16 cellular contexts compared by ENCODE assay signal in the genomic region with DNA sequence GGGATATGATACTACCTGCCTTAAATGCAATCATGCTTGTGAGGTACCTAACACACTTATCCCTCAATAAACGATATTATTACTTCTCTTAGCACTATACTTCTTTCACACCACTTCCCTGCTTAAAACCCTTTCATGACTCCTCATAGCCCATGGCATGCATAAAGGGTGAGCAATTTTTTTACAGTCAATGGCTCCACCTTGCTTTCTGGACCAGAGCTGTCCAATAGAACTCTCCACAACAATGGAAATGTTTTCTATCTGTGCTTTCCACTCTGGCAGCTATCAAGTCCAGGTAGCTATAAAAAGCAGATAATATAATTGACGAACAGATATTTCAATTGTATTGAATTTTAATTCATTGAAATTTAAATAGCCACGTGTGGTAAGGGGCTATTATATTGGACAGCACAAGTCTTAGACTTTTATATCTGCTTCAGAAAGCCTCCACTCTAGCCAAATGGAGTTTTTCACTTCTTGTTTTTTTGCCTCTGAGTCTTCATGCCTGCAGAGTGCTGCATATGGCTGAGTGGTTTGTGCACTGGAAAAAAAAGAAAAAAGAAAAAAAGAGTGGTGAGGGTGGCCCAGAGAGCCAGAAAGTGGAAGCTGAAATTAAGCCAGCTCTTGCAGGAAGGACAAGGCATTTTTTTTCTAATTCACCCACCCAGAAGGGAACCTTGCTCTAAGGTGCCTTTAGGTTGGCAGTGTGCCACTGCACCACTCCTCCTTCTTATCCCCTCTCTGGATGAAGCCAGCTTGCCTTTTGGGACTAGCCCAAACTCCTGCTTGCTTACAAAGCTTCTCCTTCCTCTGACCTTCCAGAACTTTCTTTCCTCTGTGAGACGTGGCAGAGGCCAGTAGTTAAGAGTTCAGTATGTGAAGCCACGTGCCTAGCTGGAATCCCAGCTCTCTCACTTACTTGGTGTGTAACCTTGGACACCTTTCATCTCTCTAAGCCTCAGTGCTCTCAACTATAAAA.
DNase-seq lines count a peak whose midpoint lies in the region; ATAC-seq and TF ChIP-seq lines count a peak whose summit lies in the region.
"Had no signal": no experiment of that assay in that cellular context is flagged by ENCODE, and none has a peak within 500 bp of the region (broad histone marks: within the 10 kb centered on the region; RNA-seq: fewer than 3 reads in every experiment).

No MANE protein-coding gene starts in this region.

- H3K36me3 ChIP-seq in ACC112 (ENCODE audit: insufficient read depth, low read length) = no peaks in the 10 kb centered on the region

- no peaks in the 10 kb centered on the region for H3K27me3 ChIP-seq in ACC112 (ENCODE audit: insufficient read depth, low read length)

- DNase-seq in ELR (ENCODE audit: low read depth) (peak; percentile 67), NCI-H69 (lab: John Stamatoyannopoulos, UW) (peak; percentile 36), fibroblast of mammary gland (ENCODE audit: low read depth) (peak; percentile 58), dermis blood vessel endothelial cell (no peak)
- DNase-seq in activated naive CD8-positive, alpha-beta T cell treated with anti-CD3 and anti-CD28 coated beads, Interleukin-2, amount 50 U/mL, for 24 hours = no peak
- no peak for DNase-seq in activated CD8-positive, alpha-beta T cell treated with anti-CD3 and anti-CD28 coated beads, Interleukin-2, amount 10 ng/mL, durations not matched to agents 7 days and 5 days
- DNase-seq in natural killer cell treated with Interleukin-12 subunit alpha and Interleukin-12 subunit beta and Interleukin-15 and Interleukin-18, amount 100 ng/mL, for 72 hours (ENCODE audit: low spot score) = no peak
- DNase-seq: activated T-cell treated with anti-CD3 and anti-CD28 coated beads, Interleukin-2, amount 50 U/mL, for 1 hour; hypothalamus; left cardiac atrium; NCI-H1105; NCI-H446 treated with DMSO at 0.1 percent for 48 hours had no signal

- no peaks in the 10 kb centered on the region for H3K36me3 Mint-ChIP-seq in activated naive CD8-positive, alpha-beta T cell treated with anti-CD3 and anti-CD28 coated beads, Interleukin-2, amount 50 U/mL, for 24 hours (ENCODE audit: low read depth)
- H3K36me3 Mint-ChIP-seq in activated CD8-positive, alpha-beta T cell treated with anti-CD3 and anti-CD28 coated beads, Interleukin-2, amount 10 ng/mL, durations not matched to agents 7 days and 5 days (ENCODE audit: low read depth) = no peaks in the 10 kb centered on the region
- H3K36me3 Mint-ChIP-seq in natural killer cell treated with Interleukin-12 subunit alpha and Interleukin-12 subunit beta and Interleukin-15 and Interleukin-18, amount 100 ng/mL, for 72 hours = no peaks in the 10 kb centered on the region

- peaks cover 47% of the 10 kb centered on the region for H3K4me1 ChIP-seq in ACC112 (ENCODE audit: control insufficient read depth, insufficient read depth, low read length, unreplicated experiment)

- H3K4me3 ChIP-seq in ACC112 (ENCODE audit: low read depth, low read length) (no peak overlapping the region), fibroblast of mammary gland (ENCODE audit: control insufficient read depth, low read depth, low read length) (no peak overlapping the region)

- POLR2A ChIA-PET in activated CD8-positive, alpha-beta T cell treated with anti-CD3 and anti-CD28 coated beads, Interleukin-2, amount 10 ng/mL, durations not matched to agents 7 days and 5 days (lab: Charles Lee) = no interaction called here

- H3K79me2 ChIP-seq in ACC112 (ENCODE audit: control insufficient read depth, insufficient read depth, low read length, unreplicated experiment) = no peaks in the 10 kb centered on the region

- H3K9me3 Mint-ChIP-seq in activated naive CD8-positive, alpha-beta T cell treated with anti-CD3 and anti-CD28 coated beads, Interleukin-2, amount 50 U/mL, for 24 hours = peaks cover 7% of the 10 kb centered on the region
- no peaks in the 10 kb centered on the region for H3K9me3 Mint-ChIP-seq in activated CD8-positive, alpha-beta T cell treated with anti-CD3 and anti-CD28 coated beads, Interleukin-2, amount 10 ng/mL, durations not matched to agents 7 days and 5 days (ENCODE audit: insufficient read depth)
- H3K9me3 Mint-ChIP-seq in natural killer cell treated with Interleukin-12 subunit alpha and Interleukin-12 subunit beta and Interleukin-15 and Interleukin-18, amount 100 ng/mL, for 72 hours = peaks cover 14% of the 10 kb centered on the region

- peak overlapping the region; percentile 97 for H3K27ac ChIP-seq in ACC112 (ENCODE audit: low read depth, low read length)

- H3K4me3 Mint-ChIP-seq in activated naive CD8-positive, alpha-beta T cell treated with anti-CD3 and anti-CD28 coated beads, Interleukin-2, amount 50 U/mL, for 24 hours = no peak overlapping the region
- no peak overlapping the region for H3K4me3 Mint-ChIP-seq in activated CD8-positive, alpha-beta T cell treated with anti-CD3 and anti-CD28 coated beads, Interleukin-2, amount 10 ng/mL, durations not matched to agents 7 days and 5 days
- H3K4me3 Mint-ChIP-seq in natural killer cell treated with Interleukin-12 subunit alpha and Interleukin-12 subunit beta and Interleukin-15 and Interleukin-18, amount 100 ng/mL, for 72 hours = no peak overlapping the region
- H3K4me3 Mint-ChIP-seq: B cell; central memory CD8-positive, alpha-beta T cell had no signal

- TF ChIP-seq CTCF in fibroblast of mammary gland (conservative IDR thresholded peaks at IDR 0.05; ENCODE audit: control insufficient read depth, insufficient read depth, low read depth, low read length) = peak; percentile 3

- ATAC-seq in activated naive CD8-positive, alpha-beta T cell treated with anti-CD3 and anti-CD28 coated beads, Interleukin-2, amount 50 U/mL, for 24 hours = no peak
- ATAC-seq in activated CD8-positive, alpha-beta T cell treated with anti-CD3 and anti-CD28 coated beads, Interleukin-2, amount 10 ng/mL, durations not matched to agents 7 days and 5 days = no peak
- ATAC-seq in natural killer cell treated with Interleukin-12 subunit alpha and Interleukin-12 subunit beta and Interleukin-15 and Interleukin-18, amount 100 ng/mL, for 72 hours = no peak
- ATAC-seq: left cardiac atrium had no signal

- no peak overlapping the region for H3K27ac Mint-ChIP-seq in activated naive CD8-positive, alpha-beta T cell treated with anti-CD3 and anti-CD28 coated beads, Interleukin-2, amount 50 U/mL, for 24 hours
- no peak overlapping the region for H3K27ac Mint-ChIP-seq in activated CD8-positive, alpha-beta T cell treated with anti-CD3 and anti-CD28 coated beads, Interleukin-2, amount 10 ng/mL, durations not matched to agents 7 days and 5 days
- no peak overlapping the region for H3K27ac Mint-ChIP-seq in natural killer cell treated with Interleukin-12 subunit alpha and Interleukin-12 subunit beta and Interleukin-15 and Interleukin-18, amount 100 ng/mL, for 72 hours
- H3K27ac Mint-ChIP-seq: B cell, progenitor cell of endocrine pancreas had no signal

- no peaks in the 10 kb centered on the region for H3K4me1 Mint-ChIP-seq in activated naive CD8-positive, alpha-beta T cell treated with anti-CD3 and anti-CD28 coated beads, Interleukin-2, amount 50 U/mL, for 24 hours
- no peaks in the 10 kb centered on the region for H3K4me1 Mint-ChIP-seq in activated CD8-positive, alpha-beta T cell treated with anti-CD3 and anti-CD28 coated beads, Interleukin-2, amount 10 ng/mL, durations not matched to agents 7 days and 5 days (ENCODE audit: low read depth)
- H3K4me1 Mint-ChIP-seq in natural killer cell treated with Interleukin-12 subunit alpha and Interleukin-12 subunit beta and Interleukin-15 and Interleukin-18, amount 100 ng/mL, for 72 hours (ENCODE audit: low read depth in 2 of 2) = no peaks in the 10 kb centered on the region
- H3K4me1 Mint-ChIP-seq: B cell; central memory CD8-positive, alpha-beta T cell had no signal

- H3K27me3 Mint-ChIP-seq in activated naive CD8-positive, alpha-beta T cell treated with anti-CD3 and anti-CD28 coated beads, Interleukin-2, amount 50 U/mL, for 24 hours = no peaks in the 10 kb centered on the region
- no peaks in the 10 kb centered on the region for H3K27me3 Mint-ChIP-seq in activated CD8-positive, alpha-beta T cell treated with anti-CD3 and anti-CD28 coated beads, Interleukin-2, amount 10 ng/mL, durations not matched to agents 7 days and 5 days (ENCODE audit: low read depth)
- no peaks in the 10 kb centered on the region for H3K27me3 Mint-ChIP-seq in natural killer cell treated with Interleukin-12 subunit alpha and Interleukin-12 subunit beta and Interleukin-15 and Interleukin-18, amount 100 ng/mL, for 72 hours
- H3K27me3 Mint-ChIP-seq: B cell; central memory CD8-positive, alpha-beta T cell had no signal

- H2AFZ ChIP-seq in ACC112 (ENCODE audit: low read length, unreplicated experiment) = no peak overlapping the region

- CTCF ChIA-PET in activated CD8-positive, alpha-beta T cell treated with anti-CD3 and anti-CD28 coated beads, Interleukin-2, amount 10 ng/mL, durations not matched to agents 7 days and 5 days (lab: Charles Lee) = no interaction called here

Comparison
In these comparisons a context has a peak if more than half of its experiments do, and no peak if none do; other contexts are left out.
1. DNase-seq: peak in ELR (single experiment), NCI-H69 (single experiment) and fibroblast of mammary gland (single experiment); none in dermis blood vessel endothelial cell (single experiment), activated naive CD8-positive, alpha-beta T cell treated with anti-CD3 and anti-CD28 coated beads, Interleukin-2, amount 50 U/mL, for 24 hours (single experiment), activated CD8-positive, alpha-beta T cell treated with anti-CD3 and anti-CD28 coated beads, Interleukin-2, amount 10 ng/mL, durations not matched to agents 7 days and 5 days (single experiment) and natural killer cell treated with Interleukin-12 subunit alpha and Interleukin-12 subunit beta and Interleukin-15 and Interleukin-18, amount 100 ng/mL, for 72 hours (single experiment).